ENCODE assay signal across 17 cellular contexts in genomic region chr3:41819200-41819599, GRCh38.
DNase-seq lines count a peak whose midpoint lies in the region; FAIRE-seq lines count a peak whose summit lies in the region.
"Had no signal": no experiment of that assay in that cellular context is flagged by ENCODE, and none has a peak within 500 bp of the region (broad histone marks: within the 10 kb centered on the region; RNA-seq: fewer than 3 reads in every experiment).

No MANE protein-coding gene starts in this region.

- no peaks in the 10 kb centered on the region for H3K27me3 ChIP-seq in effector memory CD4-positive, alpha-beta T cell (replicated peaks; ENCODE audit: control insufficient read depth, insufficient read depth, low read length, poor library complexity, severe bottlenecking)
- H3K27me3 ChIP-seq: BLaER1 treated with 17β-estradiol and CSF1 and Interleukin-3, amounts not matched to agents 10 nM and 100 nM had no signal

- no peaks in the 10 kb centered on the region for H3K4me1 ChIP-seq in effector memory CD4-positive, alpha-beta T cell (ENCODE audit: control insufficient read depth, insufficient read depth, low read length, poor library complexity, severe bottlenecking)
- H3K4me1 ChIP-seq: BLaER1 treated with 17β-estradiol and CSF1 and Interleukin-3, amounts not matched to agents 10 nM and 100 nM; HAP-1 had no signal

- no peaks in the 10 kb centered on the region for H3K9me3 ChIP-seq in effector memory CD4-positive, alpha-beta T cell (ENCODE audit: control insufficient read depth, low read length)
- H3K9me3 ChIP-seq: HAP-1 had no signal

- H3K36me3 ChIP-seq in effector memory CD4-positive, alpha-beta T cell (ENCODE audit: control insufficient read depth, insufficient read depth, low read length), result no peaks in the 10 kb centered on the region
- H3K36me3 ChIP-seq: HAP-1 had no signal

- H3K27ac ChIP-seq in effector memory CD4-positive, alpha-beta T cell (ENCODE audit: insufficient read depth, low read length, poor library complexity, severe bottlenecking), result no peak overlapping the region
- H3K27ac ChIP-seq: BLaER1 treated with 17β-estradiol and CSF1 and Interleukin-3, amounts not matched to agents 10 nM and 100 nM; HL-60 had no signal

- DNase-seq in NCI-H146 (lab: John Stamatoyannopoulos, UW), result peak; percentile 4
- DNase-seq in NCI-H146 treated with DMSO at 0.1 percent for 48 hours (lab: John Stamatoyannopoulos, UW; ENCODE audit: unreplicated experiment), result no peak
- peak; percentile 6 for DNase-seq in NCI-H2171 (lab: John Stamatoyannopoulos, UW)
- peak; percentile 18 for DNase-seq in iPS-NIHi7 (ENCODE audit: extremely low spot score)
- peak; percentile 17 for DNase-seq in retina
- no peak for DNase-seq in frontal cortex (ENCODE audit: low spot score in 2 of 2)
- DNase-seq in HPDE6-E6E7 (ENCODE audit: extremely low spot score), result no peak
- no peak for DNase-seq in effector memory CD4-positive, alpha-beta T cell
- DNase-seq: 8988T; Calu3; CD8-positive, alpha-beta T cell; DMS79 treated with DMSO at 0.1 percent for 48 hours had no signal

- FAIRE-seq in frontal cortex (lab: Jason Lieb, UNC), result no peak
- FAIRE-seq: GM12878, HepG2 had no signal

- no peak overlapping the region for H3K4me3 ChIP-seq in effector memory CD4-positive, alpha-beta T cell (ENCODE audit: insufficient read depth, low read depth, low read length, poor library complexity, severe bottlenecking)
- H3K4me3 ChIP-seq: BLaER1 treated with 17β-estradiol and CSF1 and Interleukin-3, amounts not matched to agents 10 nM and 100 nM; GM12878; HAP-1 had no signal

Comparison
In these comparisons a context has a peak if more than half of its experiments do, and no peak if none do; other contexts are left out.
1. DNase-seq: peak in NCI-H146 (single experiment), NCI-H2171 (single experiment), iPS-NIHi7 (single experiment) and retina (single experiment); none in NCI-H146 treated with DMSO at 0.1 percent for 48 hours (single experiment), frontal cortex (0 of 2), HPDE6-E6E7 (single experiment) and effector memory CD4-positive, alpha-beta T cell (0 of 3).